In genomic region chr3:176814252-176814651, GRCh38 we compare ENCODE assay signal across 8 cellular contexts.
A peak's percentile ranks its signal among the peaks of the same experiment; 100 is the strongest.
DNase-seq lines count a peak whose midpoint lies in the region; ATAC-seq and TF ChIP-seq lines count a peak whose summit lies in the region.

No MANE protein-coding gene starts in this region.

- no peaks in the 10 kb centered on the region for H3K4me1 Mint-ChIP-seq in activated B cell treated with CpG ODN at 0.5 μM for 24 hours

- no peak overlapping the region for H3K4me3 ChIP-seq in skeletal muscle cell (ENCODE audit: low read depth, low read length)

- no peak for TF ChIP-seq CTCF in activated B cell treated with CpG ODN at 0.5 μM for 24 hours (IDR thresholded peaks at IDR 0.05)

- no peak overlapping the region for H3K4me3 Mint-ChIP-seq in activated B cell treated with CpG ODN at 0.5 μM for 24 hours

- peak; percentile 97 for ATAC-seq in GM21576 (IDR thresholded peaks at IDR 0.05; ENCODE audit: unreplicated experiment)
- ATAC-seq in activated B cell treated with CpG ODN at 0.5 μM for 24 hours (ENCODE audit: low read depth) = peak; percentile 14
- peak; percentile 92 for ATAC-seq in left ventricle myocardium superior

- DNase-seq in activated CD4-positive, alpha-beta T cell treated with anti-CD3 and anti-CD28 coated beads for 48 hours = peak; percentile 41
- DNase-seq in activated CD4-positive, alpha-beta T cell treated with anti-CD3 and anti-CD28 coated beads for 1 hour = no peak
- peak; percentile 45 for DNase-seq in HK-2 (ENCODE audit: unreplicated experiment)
- no peak for DNase-seq in activated B cell treated with CpG ODN at 0.5 μM for 24 hours
- DNase-seq in left ventricle myocardium superior = peak; percentile 49
- peak; percentile 20 for DNase-seq in skeletal muscle cell (ENCODE audit: low read depth)
- no peak for DNase-seq in LoVo (ENCODE audit: low spot score)

- CTCF ChIA-PET in activated B cell treated with CpG ODN at 0.5 μM for 24 hours (lab: Charles Lee) = no interaction called here

- peaks cover 2% of the 10 kb centered on the region for H3K27me3 Mint-ChIP-seq in activated B cell treated with CpG ODN at 0.5 μM for 24 hours

- H3K27ac Mint-ChIP-seq in activated B cell treated with CpG ODN at 0.5 μM for 24 hours = no peak overlapping the region

- H3K9me3 Mint-ChIP-seq in activated B cell treated with CpG ODN at 0.5 μM for 24 hours = peaks cover 2% of the 10 kb centered on the region

- H3K36me3 Mint-ChIP-seq in activated B cell treated with CpG ODN at 0.5 μM for 24 hours (ENCODE audit: low read depth) = no peaks in the 10 kb centered on the region

- POLR2A ChIA-PET in activated B cell treated with CpG ODN at 0.5 μM for 24 hours (lab: Charles Lee) = no interaction called here

- intact Hi-C loops in activated B cell treated with CpG ODN at 0.5 μM for 24 hours (cut with micrococcal nuclease) (no loop called here), left ventricle myocardium superior (cut with micrococcal nuclease) (no loop called here)

Comparison
In these comparisons a context has a peak if more than half of its experiments do, and no peak if none do; other contexts are left out.
1. DNase-seq: peak in activated CD4-positive, alpha-beta T cell treated with anti-CD3 and anti-CD28 coated beads for 48 hours (single experiment), HK-2 (single experiment), left ventricle myocardium superior (single experiment) and skeletal muscle cell (single experiment); none in activated CD4-positive, alpha-beta T cell treated with anti-CD3 and anti-CD28 coated beads for 1 hour (single experiment), activated B cell treated with CpG ODN at 0.5 μM for 24 hours (single experiment) and LoVo (single experiment).
2. ATAC-seq: peak in every context shown above with its lines; median percentile 97 in GM21576; 92 in left ventricle myocardium superior; 14 in activated B cell treated with CpG ODN at 0.5 μM for 24 hours.